1 cellular context compared by ENCODE assay signal in the genomic region with DNA sequence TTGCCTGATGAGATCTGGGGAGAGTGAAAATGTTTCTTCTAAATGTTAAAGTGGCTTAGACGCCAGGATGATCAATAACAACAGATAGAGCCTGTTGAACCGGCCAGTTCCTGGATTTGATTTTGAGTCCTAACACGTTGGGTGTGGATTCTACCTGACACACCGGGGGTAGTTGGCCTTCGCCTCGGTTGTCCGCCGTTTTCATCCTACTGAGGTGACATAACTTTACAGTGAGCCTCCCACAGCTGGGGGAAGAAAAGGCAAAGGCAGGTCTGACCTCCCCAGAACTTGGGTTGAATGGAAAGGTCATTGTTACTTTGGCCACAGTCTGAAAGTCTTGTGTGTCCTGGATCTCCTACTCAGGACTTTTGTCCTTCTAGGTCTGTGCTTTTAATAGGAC.
TF ChIP-seq lines count a peak whose summit lies in the region.

No MANE protein-coding gene starts in this region.

TF ChIP-seq in K562, 482 proteins besides CTCF, POLR2A, EP300 and RAD21:
- TF ChIP-seq TCF7 (IDR thresholded peaks at IDR 0.05; ENCODE audit: borderline replicate concordance) (0 out of 2 replicates have a peak, but pooled peaks have one; percentile 7), KAT7 (CRISPR knock-in tag; IDR thresholded peaks at IDR 0.05; ENCODE audit: borderline replicate concordance) (0 out of 2 replicates have a peak, but pooled peaks have one; percentile 2), MGA (IDR thresholded peaks at IDR 0.05) (no peak), POLR3G (IDR thresholded peaks at IDR 0.05; ENCODE audit: extremely low read depth, insufficient read length, insufficient replicate concordance) (no peak), ZNF175 (CRISPR knock-in tag; IDR thresholded peaks at IDR 0.05; ENCODE audit: low read depth) (0 out of 2 replicates have a peak, but pooled peaks have one; percentile 15)
- TF ChIP-seq, protein P1, sequence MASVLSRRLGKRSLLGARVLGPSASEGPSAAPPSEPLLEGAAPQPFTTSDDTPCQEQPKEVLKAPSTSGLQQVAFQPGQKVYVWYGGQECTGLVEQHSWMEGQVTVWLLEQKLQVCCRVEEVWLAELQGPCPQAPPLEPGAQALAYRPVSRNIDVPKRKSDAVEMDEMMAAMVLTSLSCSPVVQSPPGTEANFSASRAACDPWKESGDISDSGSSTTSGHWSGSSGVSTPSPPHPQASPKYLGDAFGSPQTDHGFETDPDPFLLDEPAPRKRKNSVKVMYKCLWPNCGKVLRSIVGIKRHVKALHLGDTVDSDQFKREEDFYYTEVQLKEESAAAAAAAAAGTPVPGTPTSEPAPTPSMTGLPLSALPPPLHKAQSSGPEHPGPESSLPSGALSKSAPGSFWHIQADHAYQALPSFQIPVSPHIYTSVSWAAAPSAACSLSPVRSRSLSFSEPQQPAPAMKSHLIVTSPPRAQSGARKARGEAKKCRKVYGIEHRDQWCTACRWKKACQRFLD (CRISPR knock-in tag; IDR thresholded peaks at IDR 0.05) = peak; percentile 16; the same call in 1 of the 2 replicates
- TF ChIP-seq, protein P2, sequence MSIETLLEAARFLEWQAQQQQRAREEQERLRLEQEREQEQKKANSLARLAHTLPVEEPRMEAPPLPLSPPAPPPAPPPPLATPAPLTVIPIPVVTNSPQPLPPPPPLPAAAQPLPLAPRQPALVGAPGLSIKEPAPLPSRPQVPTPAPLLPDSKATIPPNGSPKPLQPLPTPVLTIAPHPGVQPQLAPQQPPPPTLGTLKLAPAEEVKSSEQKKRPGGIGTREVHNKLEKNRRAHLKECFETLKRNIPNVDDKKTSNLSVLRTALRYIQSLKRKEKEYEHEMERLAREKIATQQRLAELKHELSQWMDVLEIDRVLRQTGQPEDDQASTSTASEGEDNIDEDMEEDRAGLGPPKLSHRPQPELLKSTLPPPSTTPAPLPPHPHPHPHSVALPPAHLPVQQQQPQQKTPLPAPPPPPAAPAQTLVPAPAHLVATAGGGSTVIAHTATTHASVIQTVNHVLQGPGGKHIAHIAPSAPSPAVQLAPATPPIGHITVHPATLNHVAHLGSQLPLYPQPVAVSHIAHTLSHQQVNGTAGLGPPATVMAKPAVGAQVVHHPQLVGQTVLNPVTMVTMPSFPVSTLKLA (conservative IDR thresholded peaks at IDR 0.05) = 0 out of 4 replicates have a peak, but pooled peaks of 1 of the 2 experiments have one; percentile 19
